Comparison of ENCODE assay signal across 8 cellular contexts in genomic region chr12:55818886-55819285, GRCh38. TPM values are rescaled to one million over a fixed set of nuclear protein-coding genes. Genes with fewer than 3 reads are reported as not detected.
A peak's percentile ranks its signal among the peaks of the same experiment; 100 is the strongest.
DNase-seq lines count a peak whose midpoint lies in the region; TF ChIP-seq lines count a peak whose summit lies in the region.
"Had no signal": no experiment of that assay in that cellular context is flagged by ENCODE, and none has a peak within 500 bp of the region (broad histone marks: within the 10 kb centered on the region; RNA-seq: fewer than 3 reads in every experiment).

No MANE protein-coding gene starts in this region.

- no peaks in the 10 kb centered on the region for H3K9me3 ChIP-seq in NT2/D1 (ENCODE audit: insufficient read depth, low read length)

- peak overlapping the region; percentile 91 for H3K4me3 ChIP-seq in NT2/D1 (ENCODE audit: insufficient read length, low read depth)
- H3K4me3 ChIP-seq in epithelial cell of proximal tubule (ENCODE audit: low read depth, low read length): peak overlapping the region; percentile 99
- H3K4me3 ChIP-seq in skeletal muscle cell (ENCODE audit: low read depth, low read length): peak overlapping the region; percentile 60

- peaks cover 70% of the 10 kb centered on the region for H3K36me3 ChIP-seq in NT2/D1 (ENCODE audit: insufficient read depth, insufficient read length, low read length)

- no peaks in the 10 kb centered on the region for H3K4me1 ChIP-seq in NT2/D1 (ENCODE audit: insufficient read depth, insufficient read length)

- H3K9ac ChIP-seq in NT2/D1 (ENCODE audit: insufficient read length, low read depth): peak overlapping the region; percentile 83

- no peaks in the 10 kb centered on the region for H3K27me3 ChIP-seq in NT2/D1 (ENCODE audit: insufficient read depth, insufficient read length)

- DNase-seq in EL: peak; percentile 28
- DNase-seq in NT2/D1 (ENCODE audit: low read depth, low spot score): no peak
- DNase-seq in epithelial cell of proximal tubule (ENCODE audit: low read depth): no peak
- DNase-seq in skeletal muscle cell (ENCODE audit: low read depth): no peak
- no peak for DNase-seq in amygdala (lab: John Stamatoyannopoulos, UW)
- DNase-seq in RPMI8226: no peak
- no peak for DNase-seq in central memory CD4-positive, alpha-beta T cell
- DNase-seq: activated T-cell treated with anti-CD3 and anti-CD28 coated beads, Interleukin-2, amount 50 U/mL, for 72 hours had no signal

- no peak for TF ChIP-seq CTCF in epithelial cell of proximal tubule (conservative IDR thresholded peaks at IDR 0.05; ENCODE audit: low read depth, low read length)

RNA-seq across cellular contexts. Expression of gene ORMDL2, which starts 1.0 kb away (rescaled TPM):
- total RNA-seq in epithelial cell of proximal tubule: 40.5 and 47.1 TPM in 2 replicates

RNA-seq across cellular contexts. Expression of gene SARNP, which starts 1.4 kb away (rescaled TPM):
- 155 and 203 TPM in 2 replicates for total RNA-seq in epithelial cell of proximal tubule

RNA-seq across cellular contexts. Expression of gene DNAJC14, which starts 10.5 kb away (rescaled TPM):
- 24.7 and 41.5 TPM in 2 replicates for total RNA-seq in epithelial cell of proximal tubule

RNA-seq across cellular contexts. Expression of gene MMP19, which starts 23.9 kb away (rescaled TPM):
- total RNA-seq in epithelial cell of proximal tubule: 1.2 and 1.3 TPM in 2 replicates
